16 cellular contexts compared by ENCODE assay signal in the genomic region with DNA sequence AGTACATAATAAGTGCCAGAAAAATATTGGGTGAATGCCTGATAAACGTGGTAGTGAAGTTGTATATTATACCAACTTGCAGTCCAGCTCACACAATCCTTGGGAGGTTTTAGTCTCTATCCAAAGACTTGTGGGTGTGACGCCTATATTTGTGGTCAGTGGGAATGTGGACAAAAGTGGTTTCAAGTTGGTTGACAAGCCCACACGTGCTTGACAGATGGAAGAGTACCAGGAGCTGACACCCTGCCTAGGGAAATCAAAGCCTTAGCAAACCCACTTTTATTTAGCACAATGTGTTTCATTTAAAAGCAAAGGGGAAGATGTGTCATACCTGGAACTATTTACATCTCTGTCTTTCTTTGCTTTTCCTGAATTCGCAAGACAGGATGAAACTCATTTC.
DNase-seq lines count a peak whose midpoint lies in the region; FAIRE-seq and TF ChIP-seq lines count a peak whose summit lies in the region.
"Had no signal": no experiment of that assay in that cellular context is flagged by ENCODE, and none has a peak within 500 bp of the region (broad histone marks: within the 10 kb centered on the region; RNA-seq: fewer than 3 reads in every experiment).

No MANE protein-coding gene starts in this region.

- intact Hi-C loops in activated naive CD4-positive, alpha-beta T cell treated with anti-CD3 and anti-CD28 coated beads for 36 hours (cut with micrococcal nuclease) = no loop called here

- no peak overlapping the region for H3K4me3 Mint-ChIP-seq in activated naive CD4-positive, alpha-beta T cell treated with anti-CD3 and anti-CD28 coated beads for 36 hours
- H3K4me3 Mint-ChIP-seq: CD4-positive, alpha-beta memory T cell; GM23338; H9 had no signal

- no peak overlapping the region for H3K4me3 ChIP-seq in epithelial cell of esophagus (ENCODE audit: low read length)
- H3K4me3 ChIP-seq: GM23338 had no signal

- no peak for FAIRE-seq in GM19239 (lab: Jason Lieb, UNC)
- FAIRE-seq: GM12891 had no signal

- H3K36me3 Mint-ChIP-seq in activated naive CD4-positive, alpha-beta T cell treated with anti-CD3 and anti-CD28 coated beads for 36 hours (ENCODE audit: low read depth) = no peaks in the 10 kb centered on the region
- H3K36me3 Mint-ChIP-seq: CD4-positive, alpha-beta memory T cell had no signal

- no peak overlapping the region for H3K27ac Mint-ChIP-seq in activated naive CD4-positive, alpha-beta T cell treated with anti-CD3 and anti-CD28 coated beads for 36 hours
- H3K27ac Mint-ChIP-seq: CD4-positive, alpha-beta memory T cell; GM23338; H9 had no signal

- H3K4me1 Mint-ChIP-seq in activated naive CD4-positive, alpha-beta T cell treated with anti-CD3 and anti-CD28 coated beads for 36 hours (ENCODE audit: low read depth) = no peaks in the 10 kb centered on the region
- H3K4me1 Mint-ChIP-seq: CD4-positive, alpha-beta memory T cell; GM23338; H9 had no signal

- CTCF ChIA-PET in activated naive CD4-positive, alpha-beta T cell treated with anti-CD3 and anti-CD28 coated beads for 36 hours (lab: Charles Lee) = no interaction called here

- no peak for TF ChIP-seq CTCF in epithelial cell of esophagus (IDR thresholded peaks at IDR 0.05; ENCODE audit: insufficient read depth, low read depth, low read length, missing control alignments)

- H3K9me3 Mint-ChIP-seq in activated naive CD4-positive, alpha-beta T cell treated with anti-CD3 and anti-CD28 coated beads for 36 hours = no peaks in the 10 kb centered on the region
- H3K9me3 Mint-ChIP-seq: H9 had no signal

- DNase-seq in HT1080 (ENCODE audit: low read depth) = peak; percentile 7
- DNase-seq in epithelial cell of esophagus (ENCODE audit: low read depth) = peak; percentile 3
- peak; percentile 8 for DNase-seq in myocyte (ENCODE audit: low read depth)
- DNase-seq in activated naive CD4-positive, alpha-beta T cell (lab: John Stamatoyannopoulos, UW) = no peak
- no peak for DNase-seq in GM19239 (ENCODE audit: insufficient read length, low spot score)
- DNase-seq in activated naive CD4-positive, alpha-beta T cell treated with anti-CD3 and anti-CD28 coated beads for 36 hours = no peak
- DNase-seq: C1 segment of cervical spinal cord; Calu3; CD4-positive, alpha-beta memory T cell; COR-L47; DMS53; DMS79 treated with DMSO at 0.1 percent for 48 hours; GF-D8; H9 had no signal

- H3K27me3 Mint-ChIP-seq in activated naive CD4-positive, alpha-beta T cell treated with anti-CD3 and anti-CD28 coated beads for 36 hours (ENCODE audit: low read depth) = no peaks in the 10 kb centered on the region
- H3K27me3 Mint-ChIP-seq: CD4-positive, alpha-beta memory T cell had no signal

Comparison
In these comparisons a context has a peak if more than half of its experiments do, and no peak if none do; other contexts are left out.
1. DNase-seq: peak in HT1080 (single experiment), epithelial cell of esophagus (single experiment) and myocyte (single experiment); none in activated naive CD4-positive, alpha-beta T cell (0 of 4), GM19239 (single experiment) and activated naive CD4-positive, alpha-beta T cell treated with anti-CD3 and anti-CD28 coated beads for 36 hours (single experiment).